1 cellular context compared by ENCODE assay signal in genomic region chr19:1797313-1797712, GRCh38. TPM values are rescaled to one million over a fixed set of nuclear protein-coding genes. Genes with fewer than 3 reads are reported as not detected.
"Had no signal": no experiment of that assay in that cellular context is flagged by ENCODE, and none has a peak within 500 bp of the region (broad histone marks: within the 10 kb centered on the region; RNA-seq: fewer than 3 reads in every experiment).

No MANE protein-coding gene starts in this region.

RNA-seq across cellular contexts. Expression of gene ONECUT3, which starts 44.0 kb away (rescaled TPM):
- polyA plus RNA-seq: GM12878 had no signal
